ENCODE assay signal across 12 cellular contexts in genomic region chr19:45104658-45105384, GRCh38. TPM values are rescaled to one million over a fixed set of nuclear protein-coding genes. Genes with fewer than 3 reads are reported as not detected.
A peak's percentile ranks its signal among the peaks of the same experiment; 100 is the strongest.
DNase-seq lines count a peak whose midpoint lies in the region; ATAC-seq and TF ChIP-seq lines count a peak whose summit lies in the region.
"Had no signal": no experiment of that assay in that cellular context is flagged by ENCODE, and none has a peak within 500 bp of the region (broad histone marks: within the 10 kb centered on the region; RNA-seq: fewer than 3 reads in every experiment).

No MANE protein-coding gene starts in this region.

- peak overlapping the region in 2 of 4 donors; percentile 58 to 88 for H3K27ac ChIP-seq in Peyer's patch
- no peak overlapping the region for H3K27ac ChIP-seq in duodenal mucosa (ENCODE audit: low read depth, low read length)
- H3K27ac ChIP-seq in PC-9 = no peak overlapping the region
- H3K27ac ChIP-seq: thyroid gland had no signal

- POLR2A ChIA-PET in PC-9 (lab: Charles Lee; ENCODE audit: unreplicated experiment) = no interaction called here
- POLR2A ChIA-PET in HEK293T (lab: Yijun Ruan, JAX) = no interaction called here

- no peaks in the 10 kb centered on the region for H3K36me3 Mint-ChIP-seq in activated naive CD4-positive, alpha-beta T cell treated with anti-CD3 and anti-CD28 coated beads for 36 hours (ENCODE audit: low read depth)
- no peaks in the 10 kb centered on the region for H3K36me3 Mint-ChIP-seq in stimulated activated naive CD8-positive, alpha-beta T cell treated with anti-CD3 and anti-CD28 coated beads, Interleukin-15, Interleukin-2, amounts not matched to agents 100 ng/mL and 50 ng/mL, for 24 hours (ENCODE audit: low read depth)

- peak overlapping the region; percentile 34 for H3K27ac Mint-ChIP-seq in activated naive CD4-positive, alpha-beta T cell treated with anti-CD3 and anti-CD28 coated beads for 36 hours
- peak overlapping the region; percentile 36 for H3K27ac Mint-ChIP-seq in stimulated activated naive CD8-positive, alpha-beta T cell treated with anti-CD3 and anti-CD28 coated beads, Interleukin-15, Interleukin-2, amounts not matched to agents 100 ng/mL and 50 ng/mL, for 24 hours
- H3K27ac Mint-ChIP-seq: GM23338 had no signal

- no peaks in the 10 kb centered on the region for H3F3A ChIP-seq in PC-9 (ENCODE audit: insufficient read depth, low read depth)

- no peak overlapping the region for H3K4me3 Mint-ChIP-seq in activated naive CD4-positive, alpha-beta T cell treated with anti-CD3 and anti-CD28 coated beads for 36 hours
- no peak overlapping the region for H3K4me3 Mint-ChIP-seq in stimulated activated naive CD8-positive, alpha-beta T cell treated with anti-CD3 and anti-CD28 coated beads, Interleukin-15, Interleukin-2, amounts not matched to agents 100 ng/mL and 50 ng/mL, for 24 hours
- H3K4me3 Mint-ChIP-seq: GM23338 had no signal

- DNase-seq in activated naive CD4-positive, alpha-beta T cell treated with anti-CD3 and anti-CD28 coated beads for 36 hours = peak; percentile 22
- no peak for DNase-seq in activated naive CD4-positive, alpha-beta T cell treated with Interleukin-2 at 50 U/mL for 16 hours
- DNase-seq in Peyer's patch (peak in 2 of 3 donors; percentile 39 to 61), PC-9 (no peak), HEK293T (ENCODE audit: extremely low spot score) (no peak)
- DNase-seq: effector CD4-positive, alpha-beta T cell; NCI-H2171 had no signal

- H3K9ac ChIP-seq in duodenal mucosa (ENCODE audit: low read depth in 1 of 2, low read length in 2 of 2) = peak overlapping the region; percentile 7 to 29

- TF ChIP-seq CTCF in Peyer's patch (IDR thresholded peaks at IDR 0.05) (no peak), PC-9 (conservative IDR thresholded peaks at IDR 0.05) (no peak)

- no peaks in the 10 kb centered on the region for H3K9me3 Mint-ChIP-seq in activated naive CD4-positive, alpha-beta T cell treated with anti-CD3 and anti-CD28 coated beads for 36 hours
- H3K9me3 Mint-ChIP-seq in stimulated activated naive CD8-positive, alpha-beta T cell treated with anti-CD3 and anti-CD28 coated beads, Interleukin-15, Interleukin-2, amounts not matched to agents 100 ng/mL and 50 ng/mL, for 24 hours = no peaks in the 10 kb centered on the region
- H3K9me3 Mint-ChIP-seq: GM23338 had no signal

- no peaks in the 10 kb centered on the region for H3K9me3 ChIP-seq in Peyer's patch
- H3K9me3 ChIP-seq in duodenal mucosa (ENCODE audit: control insufficient read depth in 1 of 2, low read length in 2 of 2) = no peaks in the 10 kb centered on the region
- no peaks in the 10 kb centered on the region for H3K9me3 ChIP-seq in PC-9 (ENCODE audit: insufficient read depth, low read depth)
- H3K9me3 ChIP-seq: thyroid gland had no signal

- peaks cover 87% of the 10 kb centered on the region for H3K79me2 ChIP-seq in PC-9 (ENCODE audit: low read depth)

- peaks cover 38% of the 10 kb centered on the region for H3K4me1 Mint-ChIP-seq in activated naive CD4-positive, alpha-beta T cell treated with anti-CD3 and anti-CD28 coated beads for 36 hours (ENCODE audit: low read depth)
- H3K4me1 Mint-ChIP-seq in stimulated activated naive CD8-positive, alpha-beta T cell treated with anti-CD3 and anti-CD28 coated beads, Interleukin-15, Interleukin-2, amounts not matched to agents 100 ng/mL and 50 ng/mL, for 24 hours (ENCODE audit: low read depth) = peaks cover 51% of the 10 kb centered on the region

- ATAC-seq in GM18511 (IDR thresholded peaks at IDR 0.05; ENCODE audit: unreplicated experiment) = no peak

- H3K9me2 ChIP-seq in PC-9 (ENCODE audit: insufficient read depth) = no peaks in the 10 kb centered on the region

- H3K4me2 ChIP-seq in PC-9 = no peak overlapping the region
- H3K4me2 ChIP-seq: GM23338 had no signal

- intact Hi-C loops in activated naive CD4-positive, alpha-beta T cell treated with anti-CD3 and anti-CD28 coated beads for 36 hours (cut with micrococcal nuclease) = no loop called here
- intact Hi-C loops in PC-9 (cut with micrococcal nuclease; ENCODE audit: unreplicated experiment) = no loop called here

- no peak for TF ChIP-seq POLR2A in Peyer's patch (IDR thresholded peaks at IDR 0.05)

- peaks cover 87% of the 10 kb centered on the region for H4K20me1 ChIP-seq in PC-9 (ENCODE audit: insufficient read depth)

- H3K27me3 ChIP-seq in Peyer's patch = no peaks in the 10 kb centered on the region
- H3K27me3 ChIP-seq in duodenal mucosa (ENCODE audit: control insufficient read depth in 1 of 2, insufficient read depth in 2 of 2, low read length in 2 of 2) = no peaks in the 10 kb centered on the region
- no peaks in the 10 kb centered on the region for H3K27me3 ChIP-seq in PC-9 (ENCODE audit: insufficient read depth, low read depth)
- H3K27me3 ChIP-seq: thyroid gland had no signal

- CTCF ChIA-PET in activated naive CD4-positive, alpha-beta T cell treated with anti-CD3 and anti-CD28 coated beads for 36 hours (lab: Charles Lee) = no interaction called here
- CTCF ChIA-PET in PC-9 (lab: Charles Lee) = no interaction called here
- CTCF ChIA-PET in HEK293T (lab: Yijun Ruan, JAX) = no interaction called here

- no TSS peak for BruUV-seq in PC-9 (replicated peaks; lab: Mats Ljungman, UMichigan)

- H3K27me3 Mint-ChIP-seq in activated naive CD4-positive, alpha-beta T cell treated with anti-CD3 and anti-CD28 coated beads for 36 hours (ENCODE audit: low read depth) = no peaks in the 10 kb centered on the region
- no peaks in the 10 kb centered on the region for H3K27me3 Mint-ChIP-seq in stimulated activated naive CD8-positive, alpha-beta T cell treated with anti-CD3 and anti-CD28 coated beads, Interleukin-15, Interleukin-2, amounts not matched to agents 100 ng/mL and 50 ng/mL, for 24 hours

- H3K4me3 ChIP-seq in Peyer's patch (no peak overlapping the region), duodenal mucosa (ENCODE audit: low read depth in 1 of 2, low read length in 2 of 2) (no peak overlapping the region), PC-9 (no peak overlapping the region)
- H3K4me3 ChIP-seq: GM23338, thyroid gland had no signal

- H2AFZ ChIP-seq in PC-9 = no peak overlapping the region
- H2AFZ ChIP-seq: GM23338 had no signal

- H3K4me1 ChIP-seq in Peyer's patch (peaks cover 9 to 60% (median 15%) of the 10 kb centered on the region in 4 donors), duodenal mucosa (ENCODE audit: control insufficient read depth in 1 of 2, insufficient read depth in 2 of 2, low read length in 2 of 2) (peaks cover 57 to 58% of the 10 kb centered on the region in 2 donors), PC-9 (replicated peaks; ENCODE audit: insufficient read depth) (no peaks in the 10 kb centered on the region)

- no peaks in the 10 kb centered on the region for H3K36me3 ChIP-seq in Peyer's patch
- H3K36me3 ChIP-seq in duodenal mucosa (ENCODE audit: control insufficient read depth in 1 of 2, insufficient read depth in 2 of 2, low read length in 2 of 2) = no peaks in the 10 kb centered on the region
- H3K36me3 ChIP-seq in PC-9 (ENCODE audit: low read depth) = no peaks in the 10 kb centered on the region
- H3K36me3 ChIP-seq: thyroid gland had no signal

TF ChIP-seq in HEK293T, 16 proteins besides CTCF, POLR2A, EP300 and RAD21:
- TF ChIP-seq FOXM1 (IDR thresholded peaks at IDR 0.05; ENCODE audit: borderline replicate concordance) (no peak), SUZ12 (IDR thresholded peaks at IDR 0.05) (no peak), CTBP1 (IDR thresholded peaks at IDR 0.05; ENCODE audit: borderline replicate concordance) (no peak), FOXK2 (IDR thresholded peaks at IDR 0.05) (no peak), ZNF384 (IDR thresholded peaks at IDR 0.05) (no peak), NFRKB (IDR thresholded peaks at IDR 0.05) (no peak), TARDBP (IDR thresholded peaks at IDR 0.05) (no peak), BHLHE40 (IDR thresholded peaks at IDR 0.05; ENCODE audit: borderline replicate concordance) (no peak), PKNOX1 (IDR thresholded peaks at IDR 0.05) (no peak), LEF1 (IDR thresholded peaks at IDR 0.05; ENCODE audit: borderline replicate concordance) (no peak)

RNA-seq across cellular contexts. Expression of gene PPP1R37, which starts 11.8 kb away (rescaled TPM):
- total RNA-seq in activated naive CD4-positive, alpha-beta T cell treated with anti-CD3 and anti-CD28 coated beads for 36 hours = 10 to 100 TPM; 10.2 to 10.3 TPM
- total RNA-seq in Peyer's patch (10 to 100 TPM; 41.8 to 75.1 (median 54.2) TPM), PC-9 (2021) (41.1 and 49.5 TPM in 2 replicates)

RNA-seq across cellular contexts. Expression of gene GEMIN7, which starts 25.8 kb away (rescaled TPM):
- 10 to 100 TPM; 14.7 to 15.4 TPM for total RNA-seq in activated naive CD4-positive, alpha-beta T cell treated with anti-CD3 and anti-CD28 coated beads for 36 hours
- total RNA-seq in Peyer's patch (10 to 100 TPM in 3 of 4 donors, not detected in 1; 28.7 to 34.2 (median 29.6) TPM), PC-9 (2021) (29.6 and 30.6 TPM in 2 replicates)

RNA-seq across cellular contexts. Expression of gene ZNF296, which starts 28.5 kb away (rescaled TPM):
- 1 to 10 TPM; 1.1 to 1.4 TPM for total RNA-seq in activated naive CD4-positive, alpha-beta T cell treated with anti-CD3 and anti-CD28 coated beads for 36 hours
- total RNA-seq in Peyer's patch (1 to 10 TPM in 3 of 4 donors, not detected in 1; 2.1 to 5.5 (median 5.4) TPM), PC-9 (2021) (3.1 and 3.7 TPM in 2 replicates)

RNA-seq across cellular contexts. Expression of gene NKPD1, which starts 56.0 kb away (rescaled TPM):
- under 1 TPM in 1 of 2 experiments, not detected in 1; 0.17 TPM for total RNA-seq in activated naive CD4-positive, alpha-beta T cell treated with anti-CD3 and anti-CD28 coated beads for 36 hours
- total RNA-seq in Peyer's patch (under 1 TPM in 2 of 4 donors, not detected in 2; 0.35 to 0.40 TPM), PC-9 (2021) (0.37 and 0.75 TPM in 2 replicates)

Comparison
In these comparisons a context has a peak if more than half of its experiments do, and no peak if none do; other contexts are left out.
1. DNase-seq: peak in activated naive CD4-positive, alpha-beta T cell treated with anti-CD3 and anti-CD28 coated beads for 36 hours (single experiment) and Peyer's patch (2 of 3); none in activated naive CD4-positive, alpha-beta T cell treated with Interleukin-2 at 50 U/mL for 16 hours (single experiment), PC-9 (0 of 2) and HEK293T (single experiment).